9 cellular contexts compared by ENCODE assay signal in genomic region chr4:73437558-73437956, GRCh38. TPM values are rescaled to one million over a fixed set of nuclear protein-coding genes. Genes with fewer than 3 reads are reported as not detected.
"Had no signal": no experiment of that assay in that cellular context is flagged by ENCODE, and none has a peak within 500 bp of the region (broad histone marks: within the 10 kb centered on the region; RNA-seq: fewer than 3 reads in every experiment).

No MANE protein-coding gene starts in this region.

- FAIRE-seq: G401.6, GM12878, GM12891, GM12892, GM18507, GM19239 had no signal

- H3K4me3 ChIP-seq: GM12878 had no signal

- ATAC-seq: GM12878 had no signal

- DNase-seq: GDM1, GF-D8 had no signal

RNA-seq across cellular contexts. Expression of gene AFP, which starts 1.5 kb away (rescaled TPM):
- total RNA-seq: G401 had no signal
- polyA plus RNA-seq: GM12878 had no signal

RNA-seq across cellular contexts. Expression of gene ALB, which starts 33.5 kb away (rescaled TPM):
- total RNA-seq: G401 had no signal

RNA-seq across cellular contexts. Expression of gene AFM, which starts 44.0 kb away (rescaled TPM):
- total RNA-seq: G401, GM12878 had no signal
- polyA plus RNA-seq: GM12878 had no signal
